18 cellular contexts compared by ENCODE assay signal in the genomic region with DNA sequence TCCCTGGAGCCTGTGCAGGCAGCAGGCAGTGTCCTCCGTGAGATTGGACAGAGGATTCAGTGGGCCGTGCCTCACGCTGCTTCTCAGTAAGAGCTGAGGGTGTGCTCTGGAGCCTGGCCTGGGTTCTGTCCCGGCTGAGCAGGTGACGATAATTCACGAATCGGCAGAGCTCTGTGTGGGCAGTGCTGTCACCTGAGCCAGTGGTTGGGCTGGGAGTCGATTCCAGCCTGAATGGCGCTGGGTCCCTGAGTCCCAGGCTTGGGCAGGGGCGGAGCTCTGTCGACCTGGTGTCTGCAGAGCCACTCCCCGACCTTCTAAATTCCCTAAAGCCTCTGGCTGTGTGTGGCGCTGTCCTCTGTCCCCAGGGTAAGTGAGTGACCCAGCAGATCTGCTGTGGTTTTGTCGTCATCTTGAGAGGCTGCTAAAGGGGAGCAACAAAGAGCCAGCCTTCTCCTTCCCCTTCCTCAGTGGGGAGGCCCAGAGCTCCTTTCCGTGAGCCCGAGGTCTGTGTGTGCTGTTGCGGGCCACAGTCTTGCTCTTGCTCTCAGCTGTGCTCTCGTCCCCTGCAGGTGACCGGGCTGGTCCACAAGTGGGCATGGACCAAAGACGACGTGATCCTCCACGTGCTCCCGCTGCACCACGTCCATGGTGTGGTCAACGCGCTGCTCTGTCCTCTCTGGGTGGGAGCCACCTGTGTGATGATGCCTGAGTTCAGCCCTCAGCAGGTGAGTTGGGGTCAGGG. TPM values are rescaled to one million over a fixed set of nuclear protein-coding genes. Genes with fewer than 3 reads are reported as not detected.
DNase-seq lines count a peak whose midpoint lies in the region; ATAC-seq and TF ChIP-seq lines count a peak whose summit lies in the region.
"Had no signal": no experiment of that assay in that cellular context is flagged by ENCODE, and none has a peak within 500 bp of the region (broad histone marks: within the 10 kb centered on the region; RNA-seq: fewer than 3 reads in every experiment).

No MANE protein-coding gene starts in this region.

- DNase-seq in activated CD4-positive, alpha-beta T cell treated with anti-CD3 and anti-CD28 coated beads, Interleukin-2, amount 10 ng/mL, durations not matched to agents 24 days and 14 days: no peak
- no peak for DNase-seq in activated CD4-positive, alpha-beta T cell treated with anti-CD3 and anti-CD28 coated beads, Interleukin-2, amount 50 U/mL, for 4 hours
- DNase-seq in ELF-1 (ENCODE audit: low read depth, low spot score) (peak; percentile 91), Ammon's horn (ENCODE audit: low spot score) (no peak), NCI-H1092 (lab: John Stamatoyannopoulos, UW) (no peak), spleen (no peak)
- DNase-seq in activated CD8-positive, alpha-beta T cell treated with anti-CD3 and anti-CD28 coated beads, Interleukin-2, amount 10 ng/mL, durations not matched to agents 7 days and 5 days: no peak
- DNase-seq: activated CD4-positive, CD25-positive, alpha-beta regulatory T cell treated with anti-CD3 and anti-CD28 coated beads, Interleukin-2, amount 50 U/mL, for 72 hours; EL; foreskin fibroblast; NCI-H1105 treated with DMSO at 0.1 percent for 48 hours; NCI-H345; SHP77 had no signal

- WGBS in spleen, 5 donors: 75 to 87% (median 85%) methylated on average over 20 to 26 of the region's 26 CpGs

- H3K27ac ChIP-seq in mucosa of rectum (ENCODE audit: low read depth in 2 of 2, low read length in 2 of 2): peak overlapping the region; percentile 91 to 95
- H3K27ac ChIP-seq in spleen: peak overlapping the region in 1 of 8 donors; percentile 5
- H3K27ac ChIP-seq: KMS-11 had no signal

- no peak for TF ChIP-seq POLR2A in spleen (IDR thresholded peaks at IDR 0.05)

- CTCF ChIA-PET in activated CD8-positive, alpha-beta T cell treated with anti-CD3 and anti-CD28 coated beads, Interleukin-2, amount 10 ng/mL, durations not matched to agents 7 days and 5 days (lab: Charles Lee): no interaction called here

- H3K4me1 ChIP-seq in mucosa of rectum (ENCODE audit: control insufficient read depth in 2 of 2, insufficient read depth in 2 of 2, low read length in 2 of 2): peaks cover 62 to 65% of the 10 kb centered on the region in 2 donors
- H3K4me1 ChIP-seq in spleen: peaks cover 21 to 52% (median 32%) of the 10 kb centered on the region in 6 donors

- peak overlapping the region; percentile 24 to 48 for H3K9ac ChIP-seq in mucosa of rectum (ENCODE audit: low read depth in 1 of 2, low read length in 2 of 2)
- H3K9ac ChIP-seq: KMS-11 had no signal

- no peak for TF ChIP-seq CTCF in spleen (IDR thresholded peaks at IDR 0.05 in 8 of 11, conservative IDR thresholded peaks at IDR 0.05 in 3 of 11)

- H3K27ac Mint-ChIP-seq in activated CD4-positive, alpha-beta T cell treated with anti-CD3 and anti-CD28 coated beads, Interleukin-2, amount 10 ng/mL, durations not matched to agents 24 days and 14 days: peak overlapping the region; percentile 43
- peak overlapping the region; percentile 57 for H3K27ac Mint-ChIP-seq in activated CD8-positive, alpha-beta T cell treated with anti-CD3 and anti-CD28 coated beads, Interleukin-2, amount 10 ng/mL, durations not matched to agents 7 days and 5 days

- peak overlapping the region; percentile 13 for H3K4me3 Mint-ChIP-seq in activated CD4-positive, alpha-beta T cell treated with anti-CD3 and anti-CD28 coated beads, Interleukin-2, amount 10 ng/mL, durations not matched to agents 24 days and 14 days
- no peak overlapping the region for H3K4me3 Mint-ChIP-seq in activated CD8-positive, alpha-beta T cell treated with anti-CD3 and anti-CD28 coated beads, Interleukin-2, amount 10 ng/mL, durations not matched to agents 7 days and 5 days
- H3K4me3 Mint-ChIP-seq: nephron; stimulated activated naive CD8-positive, alpha-beta T cell treated with anti-CD3 and anti-CD28 coated beads, Interleukin-15, Interleukin-2, amounts not matched to agents 100 ng/mL and 50 ng/mL, for 24 hours had no signal

- POLR2A ChIA-PET in activated CD8-positive, alpha-beta T cell treated with anti-CD3 and anti-CD28 coated beads, Interleukin-2, amount 10 ng/mL, durations not matched to agents 7 days and 5 days (lab: Charles Lee): interaction anchor here (1.4 kb wide), 1 partner anchor 8 kb away, joined by 3 read pairs; a partner anchor contains a TSS

- H3K9me3 ChIP-seq in mucosa of rectum (ENCODE audit: control insufficient read depth in 2 of 2, low read length in 2 of 2): no peaks in the 10 kb centered on the region
- H3K9me3 ChIP-seq in spleen: no peaks in the 10 kb centered on the region

- intact Hi-C loops in activated CD4-positive, alpha-beta T cell treated with anti-CD3 and anti-CD28 coated beads, Interleukin-2, amount 10 ng/mL, durations not matched to agents 24 days and 14 days (cut with micrococcal nuclease): no loop called here
- intact Hi-C loops in spleen (cut with DNase I; ENCODE audit: low total_unique reads): no loop called here

- no peaks in the 10 kb centered on the region for H3K9me3 Mint-ChIP-seq in activated CD4-positive, alpha-beta T cell treated with anti-CD3 and anti-CD28 coated beads, Interleukin-2, amount 10 ng/mL, durations not matched to agents 24 days and 14 days
- H3K9me3 Mint-ChIP-seq in activated CD8-positive, alpha-beta T cell treated with anti-CD3 and anti-CD28 coated beads, Interleukin-2, amount 10 ng/mL, durations not matched to agents 7 days and 5 days (ENCODE audit: insufficient read depth): no peaks in the 10 kb centered on the region
- H3K9me3 Mint-ChIP-seq: activated T-helper 2 cell treated with anti-CD3 and anti-CD28 coated beads, Interferon-gamma antibody, Interleukin-2, Interleukin-4, amounts not matched to agents 10 μg/mL and 5 μg/mL and 100 μg/mL, durations not matched to agents 14 hours and 24 hours and 36 hours; nephron; stimulated activated naive CD8-positive, alpha-beta T cell treated with anti-CD3 and anti-CD28 coated beads, Interleukin-15, Interleukin-2, amounts not matched to agents 100 ng/mL and 50 ng/mL, for 24 hours had no signal

- H3K27me3 ChIP-seq in mucosa of rectum (ENCODE audit: control insufficient read depth in 2 of 2, insufficient read depth in 2 of 2, low read length in 2 of 2) (no peaks in the 10 kb centered on the region), spleen (replicated peaks in 1 of 7) (no peaks in the 10 kb centered on the region)

- peaks cover 28 to 56% of the 10 kb centered on the region in 2 donors for H3K36me3 ChIP-seq in mucosa of rectum (ENCODE audit: control insufficient read depth in 2 of 2, insufficient read depth in 2 of 2, low read length in 2 of 2)
- H3K36me3 ChIP-seq in spleen: peaks cover 0 to 86% (median 68%) of the 10 kb centered on the region in 6 donors

- H3K4me1 Mint-ChIP-seq in activated CD4-positive, alpha-beta T cell treated with anti-CD3 and anti-CD28 coated beads, Interleukin-2, amount 10 ng/mL, durations not matched to agents 24 days and 14 days: peaks cover 37% of the 10 kb centered on the region
- H3K4me1 Mint-ChIP-seq in activated CD8-positive, alpha-beta T cell treated with anti-CD3 and anti-CD28 coated beads, Interleukin-2, amount 10 ng/mL, durations not matched to agents 7 days and 5 days (ENCODE audit: low read depth): peaks cover 57% of the 10 kb centered on the region

- H3K27me3 Mint-ChIP-seq in activated CD4-positive, alpha-beta T cell treated with anti-CD3 and anti-CD28 coated beads, Interleukin-2, amount 10 ng/mL, durations not matched to agents 24 days and 14 days: no peaks in the 10 kb centered on the region
- no peaks in the 10 kb centered on the region for H3K27me3 Mint-ChIP-seq in activated CD8-positive, alpha-beta T cell treated with anti-CD3 and anti-CD28 coated beads, Interleukin-2, amount 10 ng/mL, durations not matched to agents 7 days and 5 days (ENCODE audit: low read depth)
- H3K27me3 Mint-ChIP-seq: stimulated activated naive CD8-positive, alpha-beta T cell treated with anti-CD3 and anti-CD28 coated beads, Interleukin-15, Interleukin-2, amounts not matched to agents 100 ng/mL and 50 ng/mL, for 24 hours had no signal

- H3K4me3 ChIP-seq in mucosa of rectum (ENCODE audit: low read length in 2 of 2): peak overlapping the region; percentile 28 to 48
- no peak overlapping the region for H3K4me3 ChIP-seq in spleen

- H3K36me3 Mint-ChIP-seq in activated CD4-positive, alpha-beta T cell treated with anti-CD3 and anti-CD28 coated beads, Interleukin-2, amount 10 ng/mL, durations not matched to agents 24 days and 14 days (ENCODE audit: low read depth): peaks cover 50% of the 10 kb centered on the region
- peaks cover 58% of the 10 kb centered on the region for H3K36me3 Mint-ChIP-seq in activated CD8-positive, alpha-beta T cell treated with anti-CD3 and anti-CD28 coated beads, Interleukin-2, amount 10 ng/mL, durations not matched to agents 7 days and 5 days (ENCODE audit: low read depth)

- ATAC-seq in activated CD8-positive, alpha-beta T cell treated with anti-CD3 and anti-CD28 coated beads, Interleukin-2, amount 10 ng/mL, durations not matched to agents 7 days and 5 days: no peak

RNA-seq across cellular contexts. Expression of a gene that starts 8.6 kb away (rescaled TPM):
- total RNA-seq in activated CD4-positive, alpha-beta T cell treated with anti-CD3 and anti-CD28 coated beads, Interleukin-2, amount 10 ng/mL, durations not matched to agents 24 days and 14 days: 41.1 and 41.6 TPM in 2 replicates
- total RNA-seq in activated CD8-positive, alpha-beta T cell treated with anti-CD3 and anti-CD28 coated beads, Interleukin-2, amount 10 ng/mL, durations not matched to agents 7 days and 5 days: 10 to 100 TPM; 38.6 to 45.1 TPM
- 10 to 100 TPM; 39.9 to 68.1 (median 50.0) TPM for total RNA-seq in spleen
- polyA plus RNA-seq in spleen: 10 to 100 TPM; 35.4 to 50.2 (median 45.9) TPM

Comparison
In these comparisons a context has a peak if more than half of its experiments do, and no peak if none do; other contexts are left out.
1. H3K4me3 ChIP-seq: peak in mucosa of rectum (2 of 2); none in spleen (0 of 8).